ENCODE assay signal across 9 cellular contexts in genomic region chr16:58518083-58518979, GRCh38. TPM values are rescaled to one million over a fixed set of nuclear protein-coding genes. Genes with fewer than 3 reads are reported as not detected.
DNase-seq lines count a peak whose midpoint lies in the region; ATAC-seq and TF ChIP-seq lines count a peak whose summit lies in the region.
"Had no signal": no experiment of that assay in that cellular context is flagged by ENCODE, and none has a peak within 500 bp of the region (broad histone marks: within the 10 kb centered on the region; RNA-seq: fewer than 3 reads in every experiment).

No MANE protein-coding gene starts in this region.

- H3K9me3 Mint-ChIP-seq in activated CD4-positive, alpha-beta memory T cell treated with anti-CD3 and anti-CD28 coated beads, Interleukin-2, amount 10 ng/mL, durations not matched to agents 7 days and 5 days: no peaks in the 10 kb centered on the region

- H3K36me3 ChIP-seq in DOHH2 (ENCODE audit: control insufficient read depth, low read length): peaks cover 82% of the 10 kb centered on the region
- H3K36me3 ChIP-seq in tibial nerve: peaks cover 3 to 59% (median 40%) of the 10 kb centered on the region in 3 donors

- H3K4me1 Mint-ChIP-seq in activated CD4-positive, alpha-beta memory T cell treated with anti-CD3 and anti-CD28 coated beads, Interleukin-2, amount 10 ng/mL, durations not matched to agents 7 days and 5 days: peaks cover 50% of the 10 kb centered on the region

- H3K79me2 ChIP-seq in DOHH2 (ENCODE audit: control insufficient read depth, low read length): peaks cover 60% of the 10 kb centered on the region

- H3K4me2 ChIP-seq in DOHH2 (ENCODE audit: low read length): peak overlapping the region; percentile 19

- no peak for TF ChIP-seq POLR2A in tibial nerve (IDR thresholded peaks at IDR 0.05)

- H3K9me3 ChIP-seq in DOHH2 (ENCODE audit: control insufficient read depth, insufficient read depth, low read length): no peaks in the 10 kb centered on the region
- no peaks in the 10 kb centered on the region for H3K9me3 ChIP-seq in tibial nerve

- no peaks in the 10 kb centered on the region for H3K9me2 ChIP-seq in DOHH2 (replicated peaks; ENCODE audit: control insufficient read depth, low read length)

- H4K20me1 ChIP-seq in DOHH2 (ENCODE audit: control insufficient read depth, insufficient read depth, low read depth, low read length): peaks cover 14% of the 10 kb centered on the region

- H3K4me3 Mint-ChIP-seq in activated CD4-positive, alpha-beta memory T cell treated with anti-CD3 and anti-CD28 coated beads, Interleukin-2, amount 10 ng/mL, durations not matched to agents 7 days and 5 days: no peak overlapping the region

- peak; percentile 40 for ATAC-seq in HG02973 (IDR thresholded peaks at IDR 0.05; ENCODE audit: unreplicated experiment)

- peaks cover 52% of the 10 kb centered on the region for H3F3A ChIP-seq in DOHH2 (ENCODE audit: control insufficient read depth, insufficient read depth)

- H3K27ac ChIP-seq in DOHH2 (ENCODE audit: low read depth, low read length): peak overlapping the region; percentile 23
- H3K27ac ChIP-seq in tibial nerve: no peak overlapping the region

- H3K36me3 Mint-ChIP-seq in activated CD4-positive, alpha-beta memory T cell treated with anti-CD3 and anti-CD28 coated beads, Interleukin-2, amount 10 ng/mL, durations not matched to agents 7 days and 5 days (ENCODE audit: low read depth): peaks cover 49% of the 10 kb centered on the region

- DNase-seq in GM19240 (ENCODE audit: insufficient read length, low spot score): peak; percentile 53
- DNase-seq in activated CD4-positive, alpha-beta memory T cell treated with anti-CD3 and anti-CD28 coated beads, Interleukin-2, amount 10 ng/mL, durations not matched to agents 7 days and 5 days: no peak
- no peak for DNase-seq in tibial nerve (ENCODE audit: low spot score in 2 of 2)
- DNase-seq in nucleus accumbens (lab: John Stamatoyannopoulos, UW): no peak
- no peak for DNase-seq in amniotic stem cell (lab: John Stamatoyannopoulos, UW)
- no peak for DNase-seq in foreskin fibroblast
- DNase-seq: DMS 273 treated with DMSO at 0.1 percent for 48 hours had no signal

- CTCF ChIA-PET in activated CD4-positive, alpha-beta memory T cell treated with anti-CD3 and anti-CD28 coated beads, Interleukin-2, amount 10 ng/mL, durations not matched to agents 7 days and 5 days (lab: Charles Lee): interaction anchor here (1.0 to 2.1 kb wide), 5 partner anchors 13 to 238 kb away, joined by 3 to 8 read pairs (median 4); no protein-coding TSS in a partner anchor

- H3K4me3 ChIP-seq in DOHH2 (ENCODE audit: low read length) (no peak overlapping the region), tibial nerve (no peak overlapping the region), foreskin fibroblast (ENCODE audit: low read depth in 1 of 2, low read length in 2 of 2) (no peak overlapping the region)

- TF ChIP-seq EP300 in tibial nerve (IDR thresholded peaks at IDR 0.05): no peak

- POLR2A ChIA-PET in activated CD4-positive, alpha-beta memory T cell treated with anti-CD3 and anti-CD28 coated beads, Interleukin-2, amount 10 ng/mL, durations not matched to agents 7 days and 5 days (lab: Charles Lee): interaction anchor here (0.7 to 2.4 kb wide), 8 partner anchors 9 to 118 kb away, joined by 3 to 11 read pairs (median 3); no protein-coding TSS in a partner anchor

- WGBS in tibial nerve, 2 donors: 72 to 77% methylated on average over 8 of the region's 8 CpGs

- H3K27me3 ChIP-seq in DOHH2 (ENCODE audit: control insufficient read depth, low read length): no peaks in the 10 kb centered on the region
- H3K27me3 ChIP-seq in tibial nerve: no peaks in the 10 kb centered on the region

- peak overlapping the region; percentile 33 for H3K27ac Mint-ChIP-seq in activated CD4-positive, alpha-beta memory T cell treated with anti-CD3 and anti-CD28 coated beads, Interleukin-2, amount 10 ng/mL, durations not matched to agents 7 days and 5 days

- H3K4me1 ChIP-seq in DOHH2 (ENCODE audit: control insufficient read depth, low read length): peaks cover 41% of the 10 kb centered on the region
- H3K4me1 ChIP-seq in tibial nerve: peaks cover 0 to 26% (median 6%) of the 10 kb centered on the region in 4 donors

- TF ChIP-seq CTCF in DOHH2 (IDR thresholded peaks at IDR 0.05; ENCODE audit: low read depth, low read length, poor library complexity, severe bottlenecking) (no peak), tibial nerve (IDR thresholded peaks at IDR 0.05) (no peak), foreskin fibroblast (IDR thresholded peaks at IDR 0.05; ENCODE audit: low read depth, low read length) (no peak)

- no peaks in the 10 kb centered on the region for H3K27me3 Mint-ChIP-seq in activated CD4-positive, alpha-beta memory T cell treated with anti-CD3 and anti-CD28 coated beads, Interleukin-2, amount 10 ng/mL, durations not matched to agents 7 days and 5 days

RNA-seq across cellular contexts. Expression of gene SETD6, which starts 3.0 kb away (rescaled TPM):
- 1 to 10 TPM; 8.9 to 9.2 TPM for total RNA-seq in activated CD4-positive, alpha-beta memory T cell treated with anti-CD3 and anti-CD28 coated beads, Interleukin-2, amount 10 ng/mL, durations not matched to agents 7 days and 5 days
- 10 to 100 TPM; 41.0 to 82.5 (median 45.2) TPM for total RNA-seq in tibial nerve

RNA-seq across cellular contexts. Expression of gene NDRG4, which starts 18.4 kb away (rescaled TPM):
- 1 to 10 TPM in 1 of 2 experiments, under 1 TPM in 1; 0.83 to 1.2 TPM for total RNA-seq in activated CD4-positive, alpha-beta memory T cell treated with anti-CD3 and anti-CD28 coated beads, Interleukin-2, amount 10 ng/mL, durations not matched to agents 7 days and 5 days
- 10 to 100 TPM in 1 of 4 donors, 1 to 10 TPM in 3; 3.9 to 12.6 (median 5.9) TPM for total RNA-seq in tibial nerve

Comparison
In these comparisons a context has a peak if more than half of its experiments do, and no peak if none do; other contexts are left out.
1. RNA of gene SETD6, which starts 3.0 kb away (total RNA-seq): 41.0 to 82.5 TPM in tibial nerve; 8.9 to 9.2 TPM in activated CD4-positive, alpha-beta memory T cell treated with anti-CD3 and anti-CD28 coated beads, Interleukin-2, amount 10 ng/mL, durations not matched to agents 7 days and 5 days; every median in the first group is over 4 times any median in the second.